1 cellular context compared by ENCODE assay signal in genomic region chr4:140149851-140150635, GRCh38.
TF ChIP-seq lines count a peak whose summit lies in the region.

No MANE protein-coding gene starts in this region.

TF ChIP-seq in HEK293, 187 proteins besides CTCF, POLR2A, EP300 and RAD21 (continued from another document):
- TF ChIP-seq, protein P1, sequence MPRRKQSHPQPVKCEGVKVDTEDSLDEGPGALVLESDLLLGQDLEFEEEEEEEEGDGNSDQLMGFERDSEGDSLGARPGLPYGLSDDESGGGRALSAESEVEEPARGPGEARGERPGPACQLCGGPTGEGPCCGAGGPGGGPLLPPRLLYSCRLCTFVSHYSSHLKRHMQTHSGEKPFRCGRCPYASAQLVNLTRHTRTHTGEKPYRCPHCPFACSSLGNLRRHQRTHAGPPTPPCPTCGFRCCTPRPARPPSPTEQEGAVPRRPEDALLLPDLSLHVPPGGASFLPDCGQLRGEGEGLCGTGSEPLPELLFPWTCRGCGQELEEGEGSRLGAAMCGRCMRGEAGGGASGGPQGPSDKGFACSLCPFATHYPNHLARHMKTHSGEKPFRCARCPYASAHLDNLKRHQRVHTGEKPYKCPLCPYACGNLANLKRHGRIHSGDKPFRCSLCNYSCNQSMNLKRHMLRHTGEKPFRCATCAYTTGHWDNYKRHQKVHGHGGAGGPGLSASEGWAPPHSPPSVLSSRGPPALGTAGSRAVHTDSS (tag by site-specific recombination; IDR thresholded peaks at IDR 0.05) = no peak
